ENCODE assay signal across 11 cellular contexts in the genomic region with DNA sequence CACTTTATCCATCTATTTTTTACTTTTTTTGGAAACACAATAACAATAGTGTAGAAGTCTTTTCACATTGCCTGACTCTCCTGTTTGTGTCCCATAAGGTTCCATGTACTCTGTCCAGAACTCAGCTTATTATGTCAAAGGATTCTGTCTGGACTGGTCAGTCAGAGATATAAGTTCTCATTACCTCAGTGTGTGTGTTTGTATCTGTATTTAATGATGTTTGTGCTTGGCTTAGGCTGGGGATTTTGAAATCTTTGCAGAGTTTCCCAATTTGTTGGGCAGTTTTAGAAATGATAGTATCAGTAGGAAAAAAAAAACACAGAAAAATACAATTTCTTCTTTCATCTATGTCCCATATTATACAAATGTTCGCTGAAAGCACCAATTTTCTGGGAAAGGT.
DNase-seq lines count a peak whose midpoint lies in the region; ATAC-seq and TF ChIP-seq lines count a peak whose summit lies in the region.
"Had no signal": no experiment of that assay in that cellular context is flagged by ENCODE, and none has a peak within 500 bp of the region (broad histone marks: within the 10 kb centered on the region; RNA-seq: fewer than 3 reads in every experiment).

No MANE protein-coding gene starts in this region.

- H3K36me3 Mint-ChIP-seq in brain = no peaks in the 10 kb centered on the region
- H3K36me3 Mint-ChIP-seq in activated CD8-positive, alpha-beta memory T cell treated with anti-CD3 and anti-CD28 coated beads, Interleukin-2, amount 10 ng/mL, durations not matched to agents 7 days and 5 days = no peaks in the 10 kb centered on the region
- H3K36me3 Mint-ChIP-seq: activated naive CD8-positive, alpha-beta T cell; CD4-positive, CD25-positive, alpha-beta regulatory T cell had no signal

- H3K27ac Mint-ChIP-seq in brain = peak overlapping the region; percentile 88 to 99 (median 98)
- H3K27ac Mint-ChIP-seq in activated CD8-positive, alpha-beta memory T cell treated with anti-CD3 and anti-CD28 coated beads, Interleukin-2, amount 10 ng/mL, durations not matched to agents 7 days and 5 days = no peak overlapping the region
- H3K27ac Mint-ChIP-seq: activated naive CD8-positive, alpha-beta T cell had no signal

- TF ChIP-seq POLR2A in gastrocnemius medialis (IDR thresholded peaks at IDR 0.05) = no peak

- in situ Hi-C loops in gastrocnemius medialis (cut with MboI; ENCODE audit: low sequenced_read_pairs in 4 of 4) (loop anchor here in 3 of 4 donors (10.0 to 25.0 kb wide), 3 partner anchors 297 to 572 kb away; no protein-coding TSS in a partner anchor), G401 (cut with HindIII; ENCODE audit: low sequenced_read_pairs) (no loop called here)

- H3K27me3 Mint-ChIP-seq in brain = no peaks in the 10 kb centered on the region
- H3K27me3 Mint-ChIP-seq in activated CD8-positive, alpha-beta memory T cell treated with anti-CD3 and anti-CD28 coated beads, Interleukin-2, amount 10 ng/mL, durations not matched to agents 7 days and 5 days = no peaks in the 10 kb centered on the region
- H3K27me3 Mint-ChIP-seq: activated naive CD8-positive, alpha-beta T cell; CD4-positive, CD25-positive, alpha-beta regulatory T cell had no signal

- H3K4me3 Mint-ChIP-seq in brain = peak overlapping the region in 4 of 5 experiments; percentile 62 to 74 (median 70)
- no peak overlapping the region for H3K4me3 Mint-ChIP-seq in activated CD8-positive, alpha-beta memory T cell treated with anti-CD3 and anti-CD28 coated beads, Interleukin-2, amount 10 ng/mL, durations not matched to agents 7 days and 5 days
- H3K4me3 Mint-ChIP-seq: activated naive CD8-positive, alpha-beta T cell; CD4-positive, CD25-positive, alpha-beta regulatory T cell had no signal

- H3K4me1 ChIP-seq in iPS-18a (ENCODE audit: control insufficient read depth, low read depth, low read length) = peaks cover 58% of the 10 kb centered on the region
- H3K4me1 ChIP-seq in gastrocnemius medialis = peaks cover 20 to 29% of the 10 kb centered on the region in 2 donors

- intact Hi-C loops in gastrocnemius medialis (cut with DNase I; ENCODE audit: low total_unique reads) = loop anchor here (5.0 to 10.0 kb wide), 3 partner anchors 202 to 734 kb away; no protein-coding TSS in a partner anchor

- no peaks in the 10 kb centered on the region for H3K27me3 ChIP-seq in iPS-18a (ENCODE audit: control insufficient read depth, insufficient read depth, low read length)
- H3K27me3 ChIP-seq in gastrocnemius medialis = no peaks in the 10 kb centered on the region
- no peaks in the 10 kb centered on the region for H3K27me3 ChIP-seq in MG63

- H3K27ac ChIP-seq in iPS-18a (ENCODE audit: low read length) = peak overlapping the region; percentile 22
- H3K27ac ChIP-seq in gastrocnemius medialis = peak overlapping the region; percentile 61 to 67 (median 64)

- TF ChIP-seq CTCF in brain (conservative IDR thresholded peaks at IDR 0.05) = no peak
- no peak for TF ChIP-seq CTCF in gastrocnemius medialis (IDR thresholded peaks at IDR 0.05 in 4 of 5, conservative IDR thresholded peaks at IDR 0.05 in 1 of 5)

- DNase-seq in EH (ENCODE audit: low read depth) = peak; percentile 42
- DNase-seq in gastrocnemius medialis = no peak
- no peak for DNase-seq in RPMI8226
- no peak for DNase-seq in activated CD8-positive, alpha-beta memory T cell treated with anti-CD3 and anti-CD28 coated beads, Interleukin-2, amount 10 ng/mL, durations not matched to agents 7 days and 5 days
- DNase-seq in G401 (ENCODE audit: low spot score) = no peak
- no peak for DNase-seq in MG63
- DNase-seq: CD4-positive, CD25-positive, alpha-beta regulatory T cell; NCI-H526 treated with DMSO at 0.1 percent for 48 hours had no signal

- CTCF ChIA-PET in activated CD8-positive, alpha-beta memory T cell treated with anti-CD3 and anti-CD28 coated beads, Interleukin-2, amount 10 ng/mL, durations not matched to agents 7 days and 5 days (lab: Charles Lee) = interaction anchor here (1.5 kb wide), 1 partner anchor 876 kb away, joined by 4 read pairs; no protein-coding TSS in a partner anchor

- no peaks in the 10 kb centered on the region for H3K36me3 ChIP-seq in iPS-18a (ENCODE audit: control insufficient read depth, low read depth, low read length)
- no peaks in the 10 kb centered on the region for H3K36me3 ChIP-seq in gastrocnemius medialis
- H3K36me3 ChIP-seq in MG63 = no peaks in the 10 kb centered on the region

- H3K4me1 Mint-ChIP-seq in brain = peaks cover 78% of the 10 kb centered on the region
- no peaks in the 10 kb centered on the region for H3K4me1 Mint-ChIP-seq in activated CD8-positive, alpha-beta memory T cell treated with anti-CD3 and anti-CD28 coated beads, Interleukin-2, amount 10 ng/mL, durations not matched to agents 7 days and 5 days

- H3K9ac ChIP-seq in iPS-18a (ENCODE audit: low read length) = no peak overlapping the region

- peak; percentile 29 to 34 for ATAC-seq in gastrocnemius medialis
- no peak for ATAC-seq in activated CD8-positive, alpha-beta memory T cell treated with anti-CD3 and anti-CD28 coated beads, Interleukin-2, amount 10 ng/mL, durations not matched to agents 7 days and 5 days

- H3K4me3 ChIP-seq in iPS-18a (ENCODE audit: low read length) (no peak overlapping the region), gastrocnemius medialis (no peak overlapping the region), MG63 (no peak overlapping the region)

- H3K9me3 Mint-ChIP-seq in brain = no peaks in the 10 kb centered on the region
- no peaks in the 10 kb centered on the region for H3K9me3 Mint-ChIP-seq in activated CD8-positive, alpha-beta memory T cell treated with anti-CD3 and anti-CD28 coated beads, Interleukin-2, amount 10 ng/mL, durations not matched to agents 7 days and 5 days (ENCODE audit: low read depth)
- H3K9me3 Mint-ChIP-seq: CD4-positive, CD25-positive, alpha-beta regulatory T cell had no signal

- H3K9me3 ChIP-seq in iPS-18a (ENCODE audit: control insufficient read depth, low read depth, low read length) = no peaks in the 10 kb centered on the region
- no peaks in the 10 kb centered on the region for H3K9me3 ChIP-seq in gastrocnemius medialis
- H3K9me3 ChIP-seq in MG63 = no peaks in the 10 kb centered on the region
